ENCODE assay signal across 9 cellular contexts in the genomic region with DNA sequence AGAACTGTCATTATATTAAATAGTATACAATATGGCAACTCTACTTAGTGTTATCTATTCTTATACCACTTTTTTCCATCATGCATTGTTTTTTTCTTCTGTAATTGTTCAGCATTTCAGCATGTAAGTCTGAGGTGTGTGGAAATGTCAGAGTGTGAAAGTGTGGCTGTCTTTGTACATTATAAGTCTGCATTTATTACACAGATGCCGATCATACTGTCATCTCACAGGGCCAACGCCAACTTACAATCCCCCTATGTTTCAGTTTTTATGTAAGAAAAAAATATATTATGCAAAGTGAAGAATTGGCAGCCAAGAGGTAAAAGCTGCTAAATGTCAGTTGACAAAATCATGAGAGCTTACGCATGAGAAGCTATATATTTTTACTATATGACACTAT. TPM values are rescaled to one million over a fixed set of nuclear protein-coding genes. Genes with fewer than 3 reads are reported as not detected.
"Had no signal": no experiment of that assay in that cellular context is flagged by ENCODE, and none has a peak within 500 bp of the region (broad histone marks: within the 10 kb centered on the region; RNA-seq: fewer than 3 reads in every experiment).

No MANE protein-coding gene starts in this region.

- H3K4me1 ChIP-seq: HAP-1 had no signal

- H2AFZ ChIP-seq: GM23248, GM23338 had no signal

- H3K36me3 ChIP-seq: HAP-1 had no signal

- H3K27ac ChIP-seq: GM23248 had no signal

- H3K4me3 ChIP-seq: GM23248, GM23338, HAP-1 had no signal

- H3K9ac ChIP-seq: GM23248 had no signal

- DNase-seq: GM23248, GOT3, H7, H9, HCEC 1CT, HFFc6 had no signal

- H3K9me3 ChIP-seq: HAP-1 had no signal

- ATAC-seq: GM23338, HCT116 had no signal

- H3K4me2 ChIP-seq: GM23338 had no signal

RNA-seq across cellular contexts. Expression of gene PCDH17, which starts 42.9 kb away (rescaled TPM):
- total RNA-seq: GM23248 had no signal
- polyA plus RNA-seq: GM23248 had no signal
